Comparison of ENCODE assay signal across 9 cellular contexts in the genomic region with DNA sequence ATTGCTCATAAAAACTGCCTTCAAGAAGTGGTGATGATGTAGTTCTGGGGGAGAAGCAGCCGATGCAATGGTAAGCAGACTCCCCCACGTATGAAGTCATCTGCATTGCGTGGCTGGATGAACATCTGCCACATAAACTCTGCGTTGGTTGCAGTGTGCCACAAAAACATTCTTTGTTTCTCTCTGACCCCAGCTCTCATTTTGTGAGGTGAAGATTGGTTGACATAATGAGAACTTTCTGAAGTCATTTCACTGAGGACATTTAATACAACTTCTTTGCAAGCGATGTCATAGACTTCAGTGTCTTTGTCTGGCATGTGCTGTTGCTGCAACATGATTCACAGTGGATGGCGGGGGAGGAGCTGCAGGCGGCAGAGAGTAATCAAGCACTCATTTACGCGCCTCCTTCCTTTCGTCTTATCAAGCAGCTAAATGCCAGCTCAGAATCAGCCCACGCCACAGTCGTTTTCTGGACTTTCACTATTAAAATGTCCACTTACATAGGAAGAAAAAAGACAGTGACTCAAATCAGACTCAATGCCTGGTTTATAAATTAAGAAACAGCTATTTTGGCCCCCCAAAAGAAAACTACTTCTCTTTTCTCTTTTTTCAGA.
DNase-seq lines count a peak whose midpoint lies in the region; ATAC-seq and TF ChIP-seq lines count a peak whose summit lies in the region.
"Had no signal": no experiment of that assay in that cellular context is flagged by ENCODE, and none has a peak within 500 bp of the region (broad histone marks: within the 10 kb centered on the region; RNA-seq: fewer than 3 reads in every experiment).

No MANE protein-coding gene starts in this region.

- WGBS in heart left ventricle, 4 donors = 18 to 29% (median 25%) methylated on average over 12 of the region's 12 CpGs

- no peaks in the 10 kb centered on the region for H3K9me3 ChIP-seq in SJSA1 (replicated peaks)
- peaks cover 0 to 8% (median 0%) of the 10 kb centered on the region in 12 donors for H3K9me3 ChIP-seq in heart left ventricle
- H3K9me3 ChIP-seq: Peyer's patch had no signal

- no peaks in the 10 kb centered on the region for H3K36me3 ChIP-seq in SJSA1
- no peaks in the 10 kb centered on the region for H3K36me3 ChIP-seq in heart left ventricle
- H3K36me3 ChIP-seq: Peyer's patch had no signal

- intact Hi-C loops in heart left ventricle (cut with DNase I) = loop anchor here in 1 of 10 donors (10.0 kb wide), 1 partner anchor 50 kb away; no protein-coding TSS in a partner anchor
- intact Hi-C loops in activated CD4-positive, alpha-beta T cell treated with anti-CD3 and anti-CD28 coated beads, Interleukin-2, amount 10 ng/mL, durations not matched to agents 24 days and 14 days (cut with micrococcal nuclease) = no loop called here

- TF ChIP-seq CTCF in HFFc6 (IDR thresholded peaks at IDR 0.05) (no peak), heart left ventricle (IDR thresholded peaks at IDR 0.05) (no peak)

- H3K4me3 ChIP-seq in SJSA1 (peak overlapping the region; percentile 16), heart left ventricle (peak overlapping the region in 7 of 12 donors; percentile 14 to 40 (median 26))
- H3K4me3 ChIP-seq: Peyer's patch had no signal

- peaks cover 4% of the 10 kb centered on the region for H3K27me3 Mint-ChIP-seq in HFFc6 (ENCODE audit: insufficient read depth)
- peaks cover 43% of the 10 kb centered on the region for H3K27me3 Mint-ChIP-seq in stimulated activated memory B cell treated with anti-CD40 and anti-IgM and Interleukin-4, amounts not matched to agents 10 μg/mL and 1 μg/mL and 100 μg/mL, for 72 hours
- H3K27me3 Mint-ChIP-seq in activated CD4-positive, alpha-beta T cell treated with anti-CD3 and anti-CD28 coated beads, Interleukin-2, amount 10 ng/mL, durations not matched to agents 24 days and 14 days = peaks cover 12% of the 10 kb centered on the region

- H3K27ac ChIP-seq in SJSA1 = peak overlapping the region; percentile 26; the same call in 1 of the 2 replicates
- H3K27ac ChIP-seq in heart left ventricle = peak overlapping the region in 1 of 12 donors; percentile 8
- H3K27ac ChIP-seq: Peyer's patch had no signal

- DNase-seq in HFFc6 (peak; percentile 73), SJSA1 (ENCODE audit: low read depth in 1 of 2, low spot score in 2 of 2) (peak; percentile 33 to 51), heart left ventricle (peak in 3 of 5 donors; percentile 43 to 76 (median 44)), NCI-H146 treated with DMSO at 0.1 percent for 48 hours (lab: John Stamatoyannopoulos, UW; ENCODE audit: unreplicated experiment) (no peak)
- no peak for DNase-seq in activated CD4-positive, alpha-beta T cell treated with anti-CD3 and anti-CD28 coated beads, Interleukin-2, amount 10 ng/mL, durations not matched to agents 24 days and 14 days

- peak overlapping the region; percentile 90 for H3K4me3 Mint-ChIP-seq in HFFc6
- peak overlapping the region; percentile 19 for H3K4me3 Mint-ChIP-seq in stimulated activated memory B cell treated with anti-CD40 and anti-IgM and Interleukin-4, amounts not matched to agents 10 μg/mL and 1 μg/mL and 100 μg/mL, for 72 hours
- H3K4me3 Mint-ChIP-seq in activated CD4-positive, alpha-beta T cell treated with anti-CD3 and anti-CD28 coated beads, Interleukin-2, amount 10 ng/mL, durations not matched to agents 24 days and 14 days = no peak overlapping the region

- H3K4me1 ChIP-seq in SJSA1 (replicated peaks) (peaks cover 9% of the 10 kb centered on the region), heart left ventricle (peaks cover 0 to 5% (median 0%) of the 10 kb centered on the region in 12 donors)
- H3K4me1 ChIP-seq: Peyer's patch had no signal

- H3K27me3 ChIP-seq in SJSA1 (replicated peaks) (no peaks in the 10 kb centered on the region), heart left ventricle (no peaks in the 10 kb centered on the region)
- H3K27me3 ChIP-seq: Peyer's patch had no signal

- peaks cover 16% of the 10 kb centered on the region for H3K36me3 Mint-ChIP-seq in HFFc6 (ENCODE audit: low read depth)
- H3K36me3 Mint-ChIP-seq in stimulated activated memory B cell treated with anti-CD40 and anti-IgM and Interleukin-4, amounts not matched to agents 10 μg/mL and 1 μg/mL and 100 μg/mL, for 72 hours = no peaks in the 10 kb centered on the region
- no peaks in the 10 kb centered on the region for H3K36me3 Mint-ChIP-seq in activated CD4-positive, alpha-beta T cell treated with anti-CD3 and anti-CD28 coated beads, Interleukin-2, amount 10 ng/mL, durations not matched to agents 24 days and 14 days (ENCODE audit: low read depth)

- TF ChIP-seq POLR2A in heart left ventricle (IDR thresholded peaks at IDR 0.05) = no peak

- H3K4me1 Mint-ChIP-seq in HFFc6 (ENCODE audit: low read depth) = peaks cover 28% of the 10 kb centered on the region
- peaks cover 17% of the 10 kb centered on the region for H3K4me1 Mint-ChIP-seq in stimulated activated memory B cell treated with anti-CD40 and anti-IgM and Interleukin-4, amounts not matched to agents 10 μg/mL and 1 μg/mL and 100 μg/mL, for 72 hours
- H3K4me1 Mint-ChIP-seq in activated CD4-positive, alpha-beta T cell treated with anti-CD3 and anti-CD28 coated beads, Interleukin-2, amount 10 ng/mL, durations not matched to agents 24 days and 14 days = no peaks in the 10 kb centered on the region

- H3K9me3 Mint-ChIP-seq in HFFc6 = peaks cover 12% of the 10 kb centered on the region
- H3K9me3 Mint-ChIP-seq in stimulated activated memory B cell treated with anti-CD40 and anti-IgM and Interleukin-4, amounts not matched to agents 10 μg/mL and 1 μg/mL and 100 μg/mL, for 72 hours = peaks cover 17% of the 10 kb centered on the region
- H3K9me3 Mint-ChIP-seq in activated CD4-positive, alpha-beta T cell treated with anti-CD3 and anti-CD28 coated beads, Interleukin-2, amount 10 ng/mL, durations not matched to agents 24 days and 14 days = no peaks in the 10 kb centered on the region

- H3K27ac Mint-ChIP-seq in HFFc6 = peak overlapping the region; percentile 93
- H3K27ac Mint-ChIP-seq in stimulated activated memory B cell treated with anti-CD40 and anti-IgM and Interleukin-4, amounts not matched to agents 10 μg/mL and 1 μg/mL and 100 μg/mL, for 72 hours = peak overlapping the region; percentile 51
- no peak overlapping the region for H3K27ac Mint-ChIP-seq in activated CD4-positive, alpha-beta T cell treated with anti-CD3 and anti-CD28 coated beads, Interleukin-2, amount 10 ng/mL, durations not matched to agents 24 days and 14 days

- ATAC-seq in GM18498 (IDR thresholded peaks at IDR 0.05; ENCODE audit: unreplicated experiment) (peak; percentile 76), heart left ventricle (peak in 3 of 4 donors; percentile 69 to 95 (median 71)), GM19455 (IDR thresholded peaks at IDR 0.05; ENCODE audit: unreplicated experiment) (no peak)
- peak; percentile 90 for ATAC-seq in stimulated activated memory B cell treated with anti-CD40 and anti-IgM and Interleukin-4, amounts not matched to agents 10 μg/mL and 1 μg/mL and 100 μg/mL, for 72 hours

Comparison
In these comparisons a context has a peak if more than half of its experiments do, and no peak if none do; other contexts are left out.
1. DNase-seq: peak in HFFc6 (single experiment), SJSA1 (2 of 2) and heart left ventricle (3 of 5); none in NCI-H146 treated with DMSO at 0.1 percent for 48 hours (single experiment) and activated CD4-positive, alpha-beta T cell treated with anti-CD3 and anti-CD28 coated beads, Interleukin-2, amount 10 ng/mL, durations not matched to agents 24 days and 14 days (single experiment).